In genomic region chr1:10065344-10065685, GRCh38 we compare ENCODE assay signal across 12 cellular contexts. TPM values are rescaled to one million over a fixed set of nuclear protein-coding genes. Genes with fewer than 3 reads are reported as not detected.
DNase-seq lines count a peak whose midpoint lies in the region; ATAC-seq and TF ChIP-seq lines count a peak whose summit lies in the region.
"Had no signal": no experiment of that assay in that cellular context is flagged by ENCODE, and none has a peak within 500 bp of the region (broad histone marks: within the 10 kb centered on the region; RNA-seq: fewer than 3 reads in every experiment).

No MANE protein-coding gene starts in this region.

- TF ChIP-seq CTCF in CD14-positive monocyte (IDR thresholded peaks at IDR 0.05) = no peak
- TF ChIP-seq CTCF in RWPE2 (IDR thresholded peaks at IDR 0.05; ENCODE audit: poor library complexity, severe bottlenecking) = no peak
- no peak for TF ChIP-seq CTCF in fibroblast of mammary gland (conservative IDR thresholded peaks at IDR 0.05; ENCODE audit: control insufficient read depth, insufficient read depth, low read depth, low read length)

- peaks cover 17 to 30% of the 10 kb centered on the region in 2 donors for H3K36me3 Mint-ChIP-seq in CD14-positive monocyte
- H3K36me3 Mint-ChIP-seq: natural killer cell had no signal

- H3K27ac Mint-ChIP-seq in CD14-positive monocyte = peak overlapping the region in 2 of 7 donors; percentile 45 to 48

- no peak for ATAC-seq in RWPE2 (ENCODE audit: low read depth)
- ATAC-seq in GM21737 (IDR thresholded peaks at IDR 0.05; ENCODE audit: unreplicated experiment) = no peak
- ATAC-seq: natural killer cell, SK-N-SH treated with all-trans-retinoic acid at 6 μM for 48 hours had no signal

- H3K4me1 Mint-ChIP-seq in CD14-positive monocyte = peaks cover 45% of the 10 kb centered on the region

- no peaks in the 10 kb centered on the region for H3K27me3 Mint-ChIP-seq in CD14-positive monocyte (ENCODE audit: low read depth in 3 of 3)

- no peaks in the 10 kb centered on the region for H3K9me3 Mint-ChIP-seq in CD14-positive monocyte
- H3K9me3 Mint-ChIP-seq: natural killer cell had no signal

- H3K36me3 ChIP-seq in RWPE2 (ENCODE audit: low read depth) (no peaks in the 10 kb centered on the region), muscle layer of duodenum (ENCODE audit: control insufficient read depth in 1 of 2, insufficient read depth in 2 of 2, low read length in 2 of 2) (peaks cover 0 to 4% of the 10 kb centered on the region in 2 donors)

- peak overlapping the region; percentile 94 for H3K27ac ChIP-seq in RWPE2 (ENCODE audit: poor library complexity, severe bottlenecking)
- H3K27ac ChIP-seq in muscle layer of duodenum (ENCODE audit: low read length) = peak overlapping the region; percentile 65

- H3K4me3 ChIP-seq in RWPE2 (ENCODE audit: severe bottlenecking) (no peak overlapping the region), fibroblast of mammary gland (ENCODE audit: control insufficient read depth, low read depth, low read length) (no peak overlapping the region), muscle layer of duodenum (ENCODE audit: low read depth in 1 of 2, low read length in 2 of 2) (no peak overlapping the region)

- peak; percentile 49 for DNase-seq in CD14-positive monocyte (ENCODE audit: low spot score)
- no peak for DNase-seq in RWPE2 (ENCODE audit: low spot score)
- DNase-seq in fibroblast of mammary gland (ENCODE audit: low read depth) = peak; percentile 57
- no peak for DNase-seq in DMS 273 (lab: John Stamatoyannopoulos, UW; ENCODE audit: unreplicated experiment)
- DNase-seq in SIG-M5 (lab: John Stamatoyannopoulos, UW) = no peak
- no peak for DNase-seq in activated naive CD4-positive, alpha-beta T cell (lab: John Stamatoyannopoulos, UW)
- DNase-seq: activated CD8-positive, alpha-beta memory T cell treated with anti-CD3 and anti-CD28 coated beads for 24 hours; natural killer cell; NCI-H2029 had no signal

- H3K4me3 Mint-ChIP-seq in CD14-positive monocyte = no peak overlapping the region
- H3K4me3 Mint-ChIP-seq: natural killer cell had no signal

- H3K4me1 ChIP-seq in RWPE2 (ENCODE audit: insufficient read depth, poor library complexity, severe bottlenecking) (peaks cover 26% of the 10 kb centered on the region), muscle layer of duodenum (ENCODE audit: control insufficient read depth in 1 of 2, insufficient read depth in 2 of 2, low read length in 2 of 2) (peaks cover 0 to 24% of the 10 kb centered on the region in 2 donors)

- intact Hi-C loops in CD14-positive monocyte (cut with micrococcal nuclease) = no loop called here

- H3K9me3 ChIP-seq in RWPE2 (ENCODE audit: severe bottlenecking) = no peaks in the 10 kb centered on the region
- H3K9me3 ChIP-seq in muscle layer of duodenum (ENCODE audit: control insufficient read depth in 1 of 2, low read length in 2 of 2) = no peaks in the 10 kb centered on the region

- H3K27me3 ChIP-seq in RWPE2 (ENCODE audit: insufficient read depth, poor library complexity, severe bottlenecking) (no peaks in the 10 kb centered on the region), muscle layer of duodenum (ENCODE audit: low read depth, low read length) (no peaks in the 10 kb centered on the region)

RNA-seq across cellular contexts. Expression of gene UBE4B, which starts 32.6 kb away (rescaled TPM):
- polyA plus RNA-seq in CD14-positive monocyte = 1 to 10 TPM; 6.0 to 9.2 TPM

Comparison
In these comparisons a context has a peak if more than half of its experiments do, and no peak if none do; other contexts are left out.
1. DNase-seq: peak in CD14-positive monocyte (single experiment) and fibroblast of mammary gland (single experiment); none in RWPE2 (single experiment), DMS 273 (single experiment), SIG-M5 (single experiment) and activated naive CD4-positive, alpha-beta T cell (0 of 4).